In the genomic region with DNA sequence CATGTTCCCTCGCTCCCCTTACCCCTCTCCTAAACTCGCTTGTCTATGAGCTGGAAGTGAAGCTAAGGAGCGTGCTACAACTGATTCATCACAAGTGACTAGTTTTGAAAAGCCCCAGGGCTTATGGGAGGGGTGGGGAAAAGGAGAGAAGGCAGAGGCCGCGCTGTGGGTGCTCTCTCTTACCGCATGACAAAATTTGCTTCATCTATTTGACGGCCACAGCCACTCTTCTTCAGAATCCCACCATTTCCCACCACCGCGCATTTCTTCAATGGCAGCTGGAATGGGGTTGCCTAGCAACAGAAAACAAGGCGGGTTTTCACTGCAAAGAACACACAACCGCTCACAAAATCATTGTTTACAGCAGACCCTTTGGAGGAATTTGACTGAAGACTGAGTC, we compare ENCODE assay signal across 2 cellular contexts.
TF ChIP-seq lines count a peak whose summit lies in the region.

No MANE protein-coding gene starts in this region.

TF ChIP-seq in SK-N-SH, 30 proteins besides CTCF, POLR2A, EP300 and RAD21 (continued from another document):
- TF ChIP-seq TEAD4 (IDR thresholded peaks at IDR 0.05; ENCODE audit: borderline replicate concordance, insufficient read depth), result no peak
- no peak for TF ChIP-seq FOXJ3 (CRISPR knock-in tag; IDR thresholded peaks at IDR 0.05)
- TF ChIP-seq TAF1 (IDR thresholded peaks at IDR 0.05; ENCODE audit: borderline replicate concordance, low read depth, low read length), result no peak
- no peak for TF ChIP-seq CHD2 (IDR thresholded peaks at IDR 0.05; ENCODE audit: low read length, partially characterized antibody)
- TF ChIP-seq RXRA (IDR thresholded peaks at IDR 0.05; ENCODE audit: borderline replicate concordance, low read depth), result no peak
- TF ChIP-seq RCOR1 (IDR thresholded peaks at IDR 0.05; ENCODE audit: low read length), result no peak
- no peak for TF ChIP-seq USF1 (IDR thresholded peaks at IDR 0.05; ENCODE audit: borderline replicate concordance, low read depth)
- no peak for TF ChIP-seq GATA2 (CRISPR knock-in tag; IDR thresholded peaks at IDR 0.05)
- no peak for TF ChIP-seq EZH2phosphoT487 (IDR thresholded peaks at IDR 0.05; ENCODE audit: borderline replicate concordance, low read depth)
- no peak for TF ChIP-seq FOSL2 (IDR thresholded peaks at IDR 0.05; ENCODE audit: borderline replicate concordance, low read depth)
- TF ChIP-seq MXI1 (IDR thresholded peaks at IDR 0.05; ENCODE audit: low read depth, low read length), result no peak
- no peak for TF ChIP-seq USF2 (IDR thresholded peaks at IDR 0.05; ENCODE audit: borderline replicate concordance, low read depth, low read length)
- TF ChIP-seq ELF1 (IDR thresholded peaks at IDR 0.05), result no peak
- no peak for TF ChIP-seq TCF12 (IDR thresholded peaks at IDR 0.05)
TF ChIP-seq in SK-N-SH: peak in this region for 0.

TF ChIP-seq in SK-N-SH treated with all-trans-retinoic acid at 6 μM for 48 hours, 23 proteins besides CTCF, POLR2A, EP300 and RAD21 (continued from another document):
- no peak for TF ChIP-seq SNAI2 (CRISPR knock-in tag; IDR thresholded peaks at IDR 0.05)
- TF ChIP-seq POU6F1 (CRISPR knock-in tag; IDR thresholded peaks at IDR 0.05; ENCODE audit: borderline replicate concordance, low read depth), result no peak
- TF ChIP-seq ZNF70 (CRISPR knock-in tag; IDR thresholded peaks at IDR 0.05), result no peak
